2 cellular contexts compared by ENCODE assay signal in the genomic region with DNA sequence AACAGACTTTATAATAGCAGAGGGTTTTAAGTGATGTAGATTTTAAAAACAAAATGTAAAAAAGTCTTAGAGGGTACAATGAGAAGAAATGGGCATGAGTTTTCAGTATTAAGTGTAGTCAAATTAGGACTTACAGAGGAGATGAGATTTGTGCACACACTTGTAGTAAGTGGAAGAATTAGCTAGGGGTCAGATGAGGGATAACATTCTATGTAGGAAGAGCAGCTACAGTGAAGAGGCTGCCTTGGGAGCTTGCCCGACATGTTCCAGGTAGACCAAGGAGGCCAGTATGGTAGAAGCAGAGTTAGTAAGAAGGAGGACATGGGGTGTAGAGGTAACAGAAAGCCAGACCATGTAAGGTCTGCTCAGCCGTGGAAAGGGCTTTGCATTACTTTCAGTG.
TF ChIP-seq lines count a peak whose summit lies in the region.

No MANE protein-coding gene starts in this region.

TF ChIP-seq in SK-N-SH treated with all-trans-retinoic acid at 6 μM for 48 hours, 23 proteins besides CTCF, POLR2A, EP300 and RAD21 (continued from another document):
- TF ChIP-seq, protein P1, sequence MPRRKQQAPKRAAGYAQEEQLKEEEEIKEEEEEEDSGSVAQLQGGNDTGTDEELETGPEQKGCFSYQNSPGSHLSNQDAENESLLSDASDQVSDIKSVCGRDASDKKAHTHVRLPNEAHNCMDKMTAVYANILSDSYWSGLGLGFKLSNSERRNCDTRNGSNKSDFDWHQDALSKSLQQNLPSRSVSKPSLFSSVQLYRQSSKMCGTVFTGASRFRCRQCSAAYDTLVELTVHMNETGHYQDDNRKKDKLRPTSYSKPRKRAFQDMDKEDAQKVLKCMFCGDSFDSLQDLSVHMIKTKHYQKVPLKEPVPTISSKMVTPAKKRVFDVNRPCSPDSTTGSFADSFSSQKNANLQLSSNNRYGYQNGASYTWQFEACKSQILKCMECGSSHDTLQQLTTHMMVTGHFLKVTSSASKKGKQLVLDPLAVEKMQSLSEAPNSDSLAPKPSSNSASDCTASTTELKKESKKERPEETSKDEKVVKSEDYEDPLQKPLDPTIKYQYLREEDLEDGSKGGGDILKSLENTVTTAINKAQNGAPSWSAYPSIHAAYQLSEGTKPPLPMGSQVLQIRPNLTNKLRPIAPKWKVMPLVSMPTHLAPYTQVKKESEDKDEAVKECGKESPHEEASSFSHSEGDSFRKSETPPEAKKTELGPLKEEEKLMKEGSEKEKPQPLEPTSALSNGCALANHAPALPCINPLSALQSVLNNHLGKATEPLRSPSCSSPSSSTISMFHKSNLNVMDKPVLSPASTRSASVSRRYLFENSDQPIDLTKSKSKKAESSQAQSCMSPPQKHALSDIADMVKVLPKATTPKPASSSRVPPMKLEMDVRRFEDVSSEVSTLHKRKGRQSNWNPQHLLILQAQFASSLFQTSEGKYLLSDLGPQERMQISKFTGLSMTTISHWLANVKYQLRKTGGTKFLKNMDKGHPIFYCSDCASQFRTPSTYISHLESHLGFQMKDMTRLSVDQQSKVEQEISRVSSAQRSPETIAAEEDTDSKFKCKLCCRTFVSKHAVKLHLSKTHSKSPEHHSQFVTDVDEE (CRISPR knock-in tag; IDR thresholded peaks at IDR 0.05) = no peak
- no peak for TF ChIP-seq ZNF8 (CRISPR knock-in tag; IDR thresholded peaks at IDR 0.05)
- TF ChIP-seq, protein P2, sequence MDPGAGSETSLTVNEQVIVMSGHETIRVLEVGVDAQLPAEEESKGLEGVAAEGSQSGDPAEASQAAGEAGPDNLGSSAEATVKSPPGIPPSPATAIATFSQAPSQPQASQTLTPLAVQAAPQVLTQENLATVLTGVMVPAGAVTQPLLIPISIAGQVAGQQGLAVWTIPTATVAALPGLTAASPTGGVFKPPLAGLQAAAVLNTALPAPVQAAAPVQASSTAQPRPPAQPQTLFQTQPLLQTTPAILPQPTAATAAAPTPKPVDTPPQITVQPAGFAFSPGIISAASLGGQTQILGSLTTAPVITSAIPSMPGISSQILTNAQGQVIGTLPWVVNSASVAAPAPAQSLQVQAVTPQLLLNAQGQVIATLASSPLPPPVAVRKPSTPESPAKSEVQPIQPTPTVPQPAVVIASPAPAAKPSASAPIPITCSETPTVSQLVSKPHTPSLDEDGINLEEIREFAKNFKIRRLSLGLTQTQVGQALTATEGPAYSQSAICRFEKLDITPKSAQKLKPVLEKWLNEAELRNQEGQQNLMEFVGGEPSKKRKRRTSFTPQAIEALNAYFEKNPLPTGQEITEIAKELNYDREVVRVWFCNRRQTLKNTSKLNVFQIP (CRISPR knock-in tag; IDR thresholded peaks at IDR 0.05; ENCODE audit: borderline replicate concordance, low read depth) = no peak
- no peak for TF ChIP-seq CREB5 (CRISPR knock-in tag; IDR thresholded peaks at IDR 0.05; ENCODE audit: low read depth)
- no peak for TF ChIP-seq CSDC2 (CRISPR knock-in tag; IDR thresholded peaks at IDR 0.05)
- TF ChIP-seq ZNF70 (CRISPR knock-in tag; IDR thresholded peaks at IDR 0.05) = no peak
- TF ChIP-seq ISL1 (CRISPR knock-in tag; IDR thresholded peaks at IDR 0.05) = no peak
- TF ChIP-seq ZNF565 (CRISPR knock-in tag; conservative IDR thresholded peaks at IDR 0.05; ENCODE audit: low read depth) = no peak
- no peak for TF ChIP-seq ZFP30 (CRISPR knock-in tag; IDR thresholded peaks at IDR 0.05)
- no peak for TF ChIP-seq TOX (CRISPR knock-in tag; IDR thresholded peaks at IDR 0.05; ENCODE audit: borderline replicate concordance)

TF ChIP-seq in SK-N-SH, 30 proteins besides CTCF, POLR2A, EP300 and RAD21 (continued from another document):
- TF ChIP-seq, protein P3, sequence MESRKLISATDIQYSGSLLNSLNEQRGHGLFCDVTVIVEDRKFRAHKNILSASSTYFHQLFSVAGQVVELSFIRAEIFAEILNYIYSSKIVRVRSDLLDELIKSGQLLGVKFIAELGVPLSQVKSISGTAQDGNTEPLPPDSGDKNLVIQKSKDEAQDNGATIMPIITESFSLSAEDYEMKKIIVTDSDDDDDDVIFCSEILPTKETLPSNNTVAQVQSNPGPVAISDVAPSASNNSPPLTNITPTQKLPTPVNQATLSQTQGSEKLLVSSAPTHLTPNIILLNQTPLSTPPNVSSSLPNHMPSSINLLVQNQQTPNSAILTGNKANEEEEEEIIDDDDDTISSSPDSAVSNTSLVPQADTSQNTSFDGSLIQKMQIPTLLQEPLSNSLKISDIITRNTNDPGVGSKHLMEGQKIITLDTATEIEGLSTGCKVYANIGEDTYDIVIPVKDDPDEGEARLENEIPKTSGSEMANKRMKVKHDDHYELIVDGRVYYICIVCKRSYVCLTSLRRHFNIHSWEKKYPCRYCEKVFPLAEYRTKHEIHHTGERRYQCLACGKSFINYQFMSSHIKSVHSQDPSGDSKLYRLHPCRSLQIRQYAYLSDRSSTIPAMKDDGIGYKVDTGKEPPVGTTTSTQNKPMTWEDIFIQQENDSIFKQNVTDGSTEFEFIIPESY (IDR thresholded peaks at IDR 0.05; ENCODE audit: borderline replicate concordance, low read depth) = no peak
- TF ChIP-seq, protein P4, sequence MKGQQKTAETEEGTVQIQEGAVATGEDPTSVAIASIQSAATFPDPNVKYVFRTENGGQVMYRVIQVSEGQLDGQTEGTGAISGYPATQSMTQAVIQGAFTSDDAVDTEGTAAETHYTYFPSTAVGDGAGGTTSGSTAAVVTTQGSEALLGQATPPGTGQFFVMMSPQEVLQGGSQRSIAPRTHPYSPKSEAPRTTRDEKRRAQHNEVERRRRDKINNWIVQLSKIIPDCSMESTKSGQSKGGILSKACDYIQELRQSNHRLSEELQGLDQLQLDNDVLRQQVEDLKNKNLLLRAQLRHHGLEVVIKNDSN (IDR thresholded peaks at IDR 0.05; ENCODE audit: borderline replicate concordance, low read depth) = no peak
- no peak for TF ChIP-seq JUND (IDR thresholded peaks at IDR 0.05)
- TF ChIP-seq RCOR1 (IDR thresholded peaks at IDR 0.05; ENCODE audit: low read length) = no peak
- no peak for TF ChIP-seq REST (IDR thresholded peaks at IDR 0.05; ENCODE audit: low read depth, low read length)
- no peak for TF ChIP-seq MXI1 (IDR thresholded peaks at IDR 0.05; ENCODE audit: low read depth, low read length)
- TF ChIP-seq RFX5 (IDR thresholded peaks at IDR 0.05; ENCODE audit: low read length) = no peak
- no peak for TF ChIP-seq ELF1 (IDR thresholded peaks at IDR 0.05)
- no peak for TF ChIP-seq FOSL2 (IDR thresholded peaks at IDR 0.05; ENCODE audit: borderline replicate concordance, low read depth)
